Comparison of ENCODE assay signal across 1 cellular context in genomic region chr6:31666337-31666960, GRCh38.
TF ChIP-seq lines count a peak whose summit lies in the region.

No MANE protein-coding gene starts in this region.

TF ChIP-seq in GM12878, 131 proteins besides CTCF, POLR2A, EP300 and RAD21:
- TF ChIP-seq NKRF (conservative IDR thresholded peaks at IDR 0.05) (0 out of 2 replicates have a peak, but pooled peaks have one; percentile 37), FOXM1 (IDR thresholded peaks at IDR 0.05; ENCODE audit: low read depth, low read length) (no peak), SMARCA5 (IDR thresholded peaks at IDR 0.05) (peak; percentile 40; the same call in 1 of the 2 replicates), RAD51 (IDR thresholded peaks at IDR 0.05) (no peak), EED (IDR thresholded peaks at IDR 0.05; ENCODE audit: low read depth) (no peak), SP1 (IDR thresholded peaks at IDR 0.05; ENCODE audit: low read depth, low read length) (no peak), NR2C1 (IDR thresholded peaks at IDR 0.05) (no peak), ZNF274 (IDR thresholded peaks at IDR 0.05; ENCODE audit: insufficient read depth, insufficient read length) (no peak), REST (IDR thresholded peaks at IDR 0.05; ENCODE audit: low read depth, low read length) (no peak), IKZF2 (IDR thresholded peaks at IDR 0.05) (0 out of 4 replicates have a peak, but pooled peaks have one; percentile 16 to 25), CUX1 (IDR thresholded peaks at IDR 0.05; ENCODE audit: insufficient replicate concordance, low read depth, low read length) (no peak), CHD4 (IDR thresholded peaks at IDR 0.05) (no peak), DPF2 (IDR thresholded peaks at IDR 0.05) (no peak), SREBF2 (IDR thresholded peaks at IDR 0.05; ENCODE audit: low read length) (no peak), NR2C2 (IDR thresholded peaks at IDR 0.05; ENCODE audit: borderline replicate concordance, control insufficient read depth, insufficient read length, low read depth) (no peak), JUNB (IDR thresholded peaks at IDR 0.05) (no peak), RFX5 (IDR thresholded peaks at IDR 0.05; ENCODE audit: low read depth, low read length) (no peak), GATAD2B (conservative IDR thresholded peaks at IDR 0.05; ENCODE audit: low read depth) (peak; percentile 13; the same call in 1 of the 2 replicates), FOXK2 (IDR thresholded peaks at IDR 0.05) (0 out of 2 replicates have a peak, but pooled peaks have one; percentile 7)
